ENCODE assay signal across 16 cellular contexts in genomic region chr4:176262243-176262642, GRCh38. TPM values are rescaled to one million over a fixed set of nuclear protein-coding genes. Genes with fewer than 3 reads are reported as not detected.
DNase-seq lines count a peak whose midpoint lies in the region; ATAC-seq lines count a peak whose summit lies in the region.
"Had no signal": no experiment of that assay in that cellular context is flagged by ENCODE, and none has a peak within 500 bp of the region (broad histone marks: within the 10 kb centered on the region; RNA-seq: fewer than 3 reads in every experiment).

No MANE protein-coding gene starts in this region.

- DNase-seq in glomerular visceral epithelial cell (ENCODE audit: extremely low spot score), result no peak
- no peak for DNase-seq in HT-29 (ENCODE audit: low spot score)
- DNase-seq in sciatic nerve (ENCODE audit: low spot score), result no peak
- DNase-seq: ACHN; activated T-cell treated with anti-CD3 and anti-CD28 coated beads, Interleukin-2, amount 50 U/mL, for 4 hours; colonic mucosa; NCI-H226; PC-3 had no signal

- intact Hi-C loops in sciatic nerve (cut with DNase I), result no loop called here

- ATAC-seq in GM18498 (IDR thresholded peaks at IDR 0.05; ENCODE audit: unreplicated experiment), result peak; percentile 94
- ATAC-seq in GM19463 (IDR thresholded peaks at IDR 0.05; ENCODE audit: unreplicated experiment), result peak; percentile 60
- peak; percentile 98 for ATAC-seq in HG02870 (IDR thresholded peaks at IDR 0.05; ENCODE audit: unreplicated experiment)
- peak; percentile 94 for ATAC-seq in HG03520 (IDR thresholded peaks at IDR 0.05; ENCODE audit: unreplicated experiment)
- ATAC-seq in GM21737 (IDR thresholded peaks at IDR 0.05; ENCODE audit: unreplicated experiment), result no peak
- ATAC-seq in sciatic nerve, result no peak
- ATAC-seq: activated T-cell treated with anti-CD3 and anti-CD28 coated beads, Interleukin-2, amount 50 U/mL, for 4 hours; HCT116; PC-3 had no signal

RNA-seq across cellular contexts. Expression of gene ASB5, which starts 6.8 kb away (rescaled TPM):
- not detected in 2 replicates for total RNA-seq in HT-29 (2014; rRNA removed; shearing (Covaris generic))
- total RNA-seq in sciatic nerve, result 0.09 TPM
- total RNA-seq: activated T-cell treated with anti-CD3 and anti-CD28 coated beads, Interleukin-2, amount 50 U/mL, for 4 hours; mesenteric fat pad; omental fat pad; PC-3 had no signal

RNA-seq across cellular contexts. Expression of gene SPCS3, which starts 57.5 kb away (rescaled TPM):
- total RNA-seq in HT-29 (2014; rRNA removed; shearing (Covaris generic)), result 39.6 and 46.5 TPM in 2 replicates
- total RNA-seq in sciatic nerve, result 122 TPM

Comparison
In these comparisons a context has a peak if more than half of its experiments do, and no peak if none do; other contexts are left out.
1. ATAC-seq: peak in GM18498 (single experiment), GM19463 (single experiment), HG02870 (single experiment) and HG03520 (single experiment); none in GM21737 (single experiment) and sciatic nerve (single experiment).